ENCODE assay signal across 28 cellular contexts in the genomic region with DNA sequence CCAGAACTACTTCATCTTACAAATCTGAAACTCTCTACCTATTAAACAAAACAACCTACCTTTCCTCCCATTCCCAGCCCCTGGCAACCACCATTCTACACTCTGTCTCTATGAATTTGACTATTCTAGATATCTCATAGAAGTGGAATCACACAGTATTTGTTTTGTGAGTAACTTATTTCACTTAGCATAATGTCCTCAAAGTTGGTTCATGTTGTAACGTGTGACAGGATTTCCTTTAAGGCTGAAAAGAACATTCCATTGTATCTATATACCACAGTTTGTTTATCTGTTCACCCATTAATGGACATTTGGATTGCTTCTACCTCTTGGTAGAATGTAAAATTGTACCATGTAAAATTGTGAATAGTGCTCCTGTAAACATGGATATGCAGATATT.
DNase-seq lines count a peak whose midpoint lies in the region; ATAC-seq and TF ChIP-seq lines count a peak whose summit lies in the region.
"Had no signal": no experiment of that assay in that cellular context is flagged by ENCODE, and none has a peak within 500 bp of the region (broad histone marks: within the 10 kb centered on the region; RNA-seq: fewer than 3 reads in every experiment).

No MANE protein-coding gene starts in this region.

- TF ChIP-seq POLR2A in body of pancreas (IDR thresholded peaks at IDR 0.05) = no peak

- H3K4me1 ChIP-seq in ACC112 (ENCODE audit: control insufficient read depth, insufficient read depth, low read length, unreplicated experiment) (peaks cover 28% of the 10 kb centered on the region), body of pancreas (peaks cover 3% of the 10 kb centered on the region)

- H3K27ac Mint-ChIP-seq in activated T-helper 1 cell treated with anti-CD3 and anti-CD28 coated beads, Interleukin-12 subunit alpha, Interleukin-12 subunit beta, Interleukin-2, Interleukin-4 antibody, amounts not matched to agents 30 ng/mL and 10 ng/mL and 1 ng/mL, durations not matched to agents 14 hours and 24 hours and 36 hours = peak overlapping the region; percentile 23
- peak overlapping the region; percentile 81 for H3K27ac Mint-ChIP-seq in endothelial cell (ENCODE audit: unreplicated experiment)
- H3K27ac Mint-ChIP-seq: activated CD4-positive, alpha-beta T cell treated with anti-CD3 and anti-CD28 coated beads, Interleukin-2, amount 10 ng/mL, durations not matched to agents 7 days and 5 days; activated naive CD4-positive, alpha-beta T cell treated with anti-CD3 and anti-CD28 coated beads for 36 hours; CD8-positive, alpha-beta T cell had no signal

- no peak overlapping the region for H3K4me3 ChIP-seq in ACC112 (ENCODE audit: low read depth, low read length)
- no peak overlapping the region for H3K4me3 ChIP-seq in body of pancreas
- H3K4me3 ChIP-seq: GM12878, skin epidermis, tibial nerve had no signal

- H3K27ac ChIP-seq in ACC112 (ENCODE audit: low read depth, low read length) = peak overlapping the region; percentile 75
- no peak overlapping the region for H3K27ac ChIP-seq in body of pancreas
- H3K27ac ChIP-seq: skin epidermis, tibial nerve, WERI-Rb-1 had no signal

- H3K36me3 ChIP-seq in ACC112 (ENCODE audit: insufficient read depth, low read length) (peaks cover 25% of the 10 kb centered on the region; the same call in 1 of the 2 replicates), body of pancreas (replicated peaks in 1 of 2; ENCODE audit: insufficient read depth in 1 of 2, low read depth in 2 of 2) (no peaks in the 10 kb centered on the region)

- H2AFZ ChIP-seq in ACC112 (ENCODE audit: low read length, unreplicated experiment) = no peak overlapping the region

- intact Hi-C loops in activated T-helper 1 cell treated with anti-CD3 and anti-CD28 coated beads, Interleukin-12 subunit alpha, Interleukin-12 subunit beta, Interleukin-2, Interleukin-4 antibody, amounts not matched to agents 30 ng/mL and 10 ng/mL and 1 ng/mL, durations not matched to agents 14 hours and 24 hours and 36 hours (cut with micrococcal nuclease) = no loop called here
- intact Hi-C loops in body of pancreas (cut with DNase I) = no loop called here

- H3K27me3 Mint-ChIP-seq in activated T-helper 1 cell treated with anti-CD3 and anti-CD28 coated beads, Interleukin-12 subunit alpha, Interleukin-12 subunit beta, Interleukin-2, Interleukin-4 antibody, amounts not matched to agents 30 ng/mL and 10 ng/mL and 1 ng/mL, durations not matched to agents 14 hours and 24 hours and 36 hours (ENCODE audit: insufficient read depth) = no peaks in the 10 kb centered on the region
- no peaks in the 10 kb centered on the region for H3K27me3 Mint-ChIP-seq in endothelial cell (ENCODE audit: unreplicated experiment)
- H3K27me3 Mint-ChIP-seq: activated CD4-positive, alpha-beta T cell treated with anti-CD3 and anti-CD28 coated beads, Interleukin-2, amount 10 ng/mL, durations not matched to agents 7 days and 5 days had no signal

- no peak for TF ChIP-seq CTCF in endothelial cell (IDR thresholded peaks at IDR 0.05; ENCODE audit: unreplicated experiment)
- TF ChIP-seq CTCF in body of pancreas (IDR thresholded peaks at IDR 0.05) = no peak

- H3K4me3 Mint-ChIP-seq in activated T-helper 1 cell treated with anti-CD3 and anti-CD28 coated beads, Interleukin-12 subunit alpha, Interleukin-12 subunit beta, Interleukin-2, Interleukin-4 antibody, amounts not matched to agents 30 ng/mL and 10 ng/mL and 1 ng/mL, durations not matched to agents 14 hours and 24 hours and 36 hours = no peak overlapping the region
- no peak overlapping the region for H3K4me3 Mint-ChIP-seq in endothelial cell (ENCODE audit: unreplicated experiment)
- H3K4me3 Mint-ChIP-seq: activated CD4-positive, alpha-beta T cell treated with anti-CD3 and anti-CD28 coated beads, Interleukin-2, amount 10 ng/mL, durations not matched to agents 7 days and 5 days; activated naive CD4-positive, alpha-beta T cell treated with anti-CD3 and anti-CD28 coated beads for 36 hours; activated T-cell treated with anti-CD3 and anti-CD28 coated beads, Interleukin-2, amount 50 U/mL, for 4 hours; CD8-positive, alpha-beta T cell had no signal

- 86 to 90% methylated on average over 1 of the region's 1 CpG for WGBS in body of pancreas, 2 donors

- peaks cover 20% of the 10 kb centered on the region for H3K79me2 ChIP-seq in ACC112 (ENCODE audit: control insufficient read depth, insufficient read depth, low read length, unreplicated experiment)

- no peaks in the 10 kb centered on the region for H3K9me3 Mint-ChIP-seq in activated T-helper 1 cell treated with anti-CD3 and anti-CD28 coated beads, Interleukin-12 subunit alpha, Interleukin-12 subunit beta, Interleukin-2, Interleukin-4 antibody, amounts not matched to agents 30 ng/mL and 10 ng/mL and 1 ng/mL, durations not matched to agents 14 hours and 24 hours and 36 hours
- no peaks in the 10 kb centered on the region for H3K9me3 Mint-ChIP-seq in endothelial cell (ENCODE audit: unreplicated experiment)
- H3K9me3 Mint-ChIP-seq: activated CD4-positive, alpha-beta T cell treated with anti-CD3 and anti-CD28 coated beads, Interleukin-2, amount 10 ng/mL, durations not matched to agents 7 days and 5 days; activated naive CD4-positive, alpha-beta T cell treated with anti-CD3 and anti-CD28 coated beads for 36 hours; activated T-cell treated with anti-CD3 and anti-CD28 coated beads, Interleukin-2, amount 50 U/mL, for 4 hours; CD8-positive, alpha-beta T cell had no signal

- H3K27me3 ChIP-seq in ACC112 (ENCODE audit: insufficient read depth, low read length) (no peaks in the 10 kb centered on the region), body of pancreas (no peaks in the 10 kb centered on the region)
- H3K27me3 ChIP-seq: dorsolateral prefrontal cortex, tibial nerve had no signal

- H3K36me3 Mint-ChIP-seq in activated T-helper 1 cell treated with anti-CD3 and anti-CD28 coated beads, Interleukin-12 subunit alpha, Interleukin-12 subunit beta, Interleukin-2, Interleukin-4 antibody, amounts not matched to agents 30 ng/mL and 10 ng/mL and 1 ng/mL, durations not matched to agents 14 hours and 24 hours and 36 hours (ENCODE audit: low read depth) = peaks cover 18% of the 10 kb centered on the region
- peaks cover 17% of the 10 kb centered on the region for H3K36me3 Mint-ChIP-seq in endothelial cell (ENCODE audit: low read depth, unreplicated experiment)

- DNase-seq in activated T-helper 1 cell treated with anti-CD3 and anti-CD28 coated beads, Interleukin-12 subunit alpha, Interleukin-12 subunit beta, Interleukin-2, Interleukin-4 antibody, amounts not matched to agents 30 ng/mL and 10 ng/mL and 1 ng/mL, durations not matched to agents 14 hours and 24 hours and 36 hours (ENCODE audit: low spot score) = no peak
- no peak for DNase-seq in endothelial cell (ENCODE audit: low spot score)
- peak; percentile 30 for DNase-seq in kidney tubule cell (ENCODE audit: low spot score)
- no peak for DNase-seq in body of pancreas
- DNase-seq in nucleus accumbens (lab: John Stamatoyannopoulos, UW) = no peak
- no peak for DNase-seq in RPMI8226
- no peak for DNase-seq in stimulated activated CD4-positive, alpha-beta T cell treated with anti-CD3 and anti-CD28 coated beads, Interleukin-4, amount 100 ng/mL, for 4 hours
- DNase-seq: activated CD4-positive, alpha-beta T cell treated with anti-CD3 and anti-CD28 coated beads, Interleukin-2, amount 10 ng/mL, durations not matched to agents 7 days and 5 days; activated naive CD4-positive, alpha-beta T cell treated with anti-CD3 and anti-CD28 coated beads for 36 hours; activated T-cell treated with anti-CD3 and anti-CD28 coated beads, Interleukin-2, amount 50 U/mL, for 4 hours; amygdala; CD8-positive, alpha-beta T cell; central memory CD4-positive, alpha-beta T cell; dorsolateral prefrontal cortex; EL; left cardiac atrium; mesendoderm; NCI-H1105 treated with DMSO at 0.1 percent for 48 hours; NCI-H2029; NCI-H526 treated with DMSO at 0.1 percent for 48 hours; SHP77 treated with DMSO at 0.1 percent for 48 hours; stimulated activated CD8-positive, alpha-beta memory T cell treated with anti-CD3 and anti-CD28 coated beads, Interleukin-4, amount 100 ng/mL, for 48 hours; T-helper 9 cell; WERI-Rb-1 had no signal

- H3K4me1 Mint-ChIP-seq in activated T-helper 1 cell treated with anti-CD3 and anti-CD28 coated beads, Interleukin-12 subunit alpha, Interleukin-12 subunit beta, Interleukin-2, Interleukin-4 antibody, amounts not matched to agents 30 ng/mL and 10 ng/mL and 1 ng/mL, durations not matched to agents 14 hours and 24 hours and 36 hours (ENCODE audit: low read depth) = peaks cover 17% of the 10 kb centered on the region
- peaks cover 24% of the 10 kb centered on the region for H3K4me1 Mint-ChIP-seq in endothelial cell (ENCODE audit: unreplicated experiment)

- H3K9me3 ChIP-seq in body of pancreas = no peaks in the 10 kb centered on the region
- H3K9me3 ChIP-seq: tibial nerve had no signal

- ATAC-seq in body of pancreas = no peak
- ATAC-seq: activated T-cell treated with anti-CD3 and anti-CD28 coated beads, Interleukin-2, amount 50 U/mL, for 4 hours; CD8-positive, alpha-beta T cell; GM12878; left cardiac atrium had no signal
